Comparison of ENCODE assay signal across 8 cellular contexts in genomic region chr17:75011788-75012319, GRCh38. TPM values are rescaled to one million over a fixed set of nuclear protein-coding genes. Genes with fewer than 3 reads are reported as not detected.
A peak's percentile ranks its signal among the peaks of the same experiment; 100 is the strongest.
DNase-seq lines count a peak whose midpoint lies in the region; ATAC-seq and TF ChIP-seq lines count a peak whose summit lies in the region.

No MANE protein-coding gene starts in this region.

- H3K27me3 ChIP-seq in kidney epithelial cell (ENCODE audit: control insufficient read depth, insufficient read depth, low read length): no peaks in the 10 kb centered on the region

- ATAC-seq in stimulated activated effector memory CD8-positive, alpha-beta T cell treated with anti-CD3 and anti-CD28 coated beads, Interleukin-12 subunit alpha, Interleukin-12 subunit beta, amount 100 ng/mL, for 72 hours: no peak

- intact Hi-C loops in posterior vena cava (cut with DNase I): no loop called here

- peaks cover 14% of the 10 kb centered on the region for H3K36me3 Mint-ChIP-seq in stimulated activated effector memory CD8-positive, alpha-beta T cell treated with anti-CD3 and anti-CD28 coated beads, Interleukin-12 subunit alpha, Interleukin-12 subunit beta, amount 100 ng/mL, for 72 hours

- H3K36me3 ChIP-seq in kidney epithelial cell (ENCODE audit: control insufficient read depth, insufficient read depth, low read length): no peaks in the 10 kb centered on the region

- H3K4me3 ChIP-seq in kidney epithelial cell (ENCODE audit: low read depth, low read length): peak overlapping the region; percentile 75

- DNase-seq in DMS79 treated with DMSO at 0.1 percent for 48 hours (lab: John Stamatoyannopoulos, UW) (peak; percentile 24), DMS79 (lab: John Stamatoyannopoulos, UW) (no peak), NCI-H524 (lab: John Stamatoyannopoulos, UW) (peak; percentile 67 to 76), caudate nucleus (lab: John Stamatoyannopoulos, UW) (peak in 45 of 61 donors; percentile 18 to 88 (median 51)), kidney epithelial cell (ENCODE audit: low read depth) (no peak), SW480 (ENCODE audit: low spot score) (no peak), posterior vena cava (ENCODE audit: low spot score) (no peak)
- no peak for DNase-seq in stimulated activated effector memory CD8-positive, alpha-beta T cell treated with anti-CD3 and anti-CD28 coated beads, Interleukin-12 subunit alpha, Interleukin-12 subunit beta, amount 100 ng/mL, for 72 hours (ENCODE audit: low spot score in 2 of 2)

- H3K4me3 Mint-ChIP-seq in stimulated activated effector memory CD8-positive, alpha-beta T cell treated with anti-CD3 and anti-CD28 coated beads, Interleukin-12 subunit alpha, Interleukin-12 subunit beta, amount 100 ng/mL, for 72 hours: peak overlapping the region; percentile 91

- H3K4me1 Mint-ChIP-seq in stimulated activated effector memory CD8-positive, alpha-beta T cell treated with anti-CD3 and anti-CD28 coated beads, Interleukin-12 subunit alpha, Interleukin-12 subunit beta, amount 100 ng/mL, for 72 hours: peaks cover 19% of the 10 kb centered on the region

- peak overlapping the region; percentile 93 for H3K27ac Mint-ChIP-seq in stimulated activated effector memory CD8-positive, alpha-beta T cell treated with anti-CD3 and anti-CD28 coated beads, Interleukin-12 subunit alpha, Interleukin-12 subunit beta, amount 100 ng/mL, for 72 hours

- TF ChIP-seq CTCF in kidney epithelial cell (IDR thresholded peaks at IDR 0.05; ENCODE audit: insufficient read depth, low read length, poor library complexity, severe bottlenecking): no peak

- peak overlapping the region; percentile 91 for H3K27ac ChIP-seq in caudate nucleus (ENCODE audit: low read depth, low read length)

- no peaks in the 10 kb centered on the region for H3K9me3 Mint-ChIP-seq in stimulated activated effector memory CD8-positive, alpha-beta T cell treated with anti-CD3 and anti-CD28 coated beads, Interleukin-12 subunit alpha, Interleukin-12 subunit beta, amount 100 ng/mL, for 72 hours

RNA-seq across cellular contexts. Expression of gene MRPL58, which starts 0.6 kb away (rescaled TPM):
- 68.5 and 77.7 TPM in 2 replicates for total RNA-seq in kidney epithelial cell
- total RNA-seq in posterior vena cava: 10 to 100 TPM; 23.3 to 23.5 TPM

RNA-seq across cellular contexts. Expression of gene CDR2L, which starts 24.4 kb away (rescaled TPM):
- total RNA-seq in kidney epithelial cell (51.9 and 52.3 TPM in 2 replicates), posterior vena cava (10 to 100 TPM; 17.4 to 26.0 TPM)

RNA-seq across cellular contexts. Expression of gene ATP5PD, which starts 34.9 kb away (rescaled TPM):
- total RNA-seq in kidney epithelial cell (247 and 275 TPM in 2 replicates), posterior vena cava (100 to 1,000 TPM; 205 to 235 TPM)

RNA-seq across cellular contexts. Expression of gene KCTD2, which starts 35.2 kb away (rescaled TPM):
- 15.6 and 19.2 TPM in 2 replicates for total RNA-seq in kidney epithelial cell
- total RNA-seq in posterior vena cava: 10 to 100 TPM; 23.0 to 25.0 TPM

RNA-seq across cellular contexts. Expression of gene HID1, which starts 39.3 kb away (rescaled TPM):
- 25.2 and 28.5 TPM in 2 replicates for total RNA-seq in kidney epithelial cell
- 10 to 100 TPM; 11.7 to 13.0 TPM for total RNA-seq in posterior vena cava

Comparison
In these comparisons a context has a peak if more than half of its experiments do, and no peak if none do; other contexts are left out.
1. DNase-seq: peak in DMS79 treated with DMSO at 0.1 percent for 48 hours (single experiment), NCI-H524 (2 of 2) and caudate nucleus (45 of 61); none in DMS79 (single experiment), kidney epithelial cell (single experiment), stimulated activated effector memory CD8-positive, alpha-beta T cell treated with anti-CD3 and anti-CD28 coated beads, Interleukin-12 subunit alpha, Interleukin-12 subunit beta, amount 100 ng/mL, for 72 hours (0 of 2), SW480 (single experiment) and posterior vena cava (single experiment).